15 cellular contexts compared by ENCODE assay signal in genomic region chr9:91825422-91825821, GRCh38.
A peak's percentile ranks its signal among the peaks of the same experiment; 100 is the strongest.
DNase-seq lines count a peak whose midpoint lies in the region; ATAC-seq and TF ChIP-seq lines count a peak whose summit lies in the region.
"Had no signal": no experiment of that assay in that cellular context is flagged by ENCODE, and none has a peak within 500 bp of the region (broad histone marks: within the 10 kb centered on the region; RNA-seq: fewer than 3 reads in every experiment).

No MANE protein-coding gene starts in this region.

- no peak for ATAC-seq in HG03354 (IDR thresholded peaks at IDR 0.05; ENCODE audit: poor library complexity, severe bottlenecking, unreplicated experiment)
- ATAC-seq: activated naive CD4-positive, alpha-beta T cell treated with anti-CD3 and anti-CD28 coated beads, Interleukin-2, amount 50 U/mL, for 72 hours had no signal

- peak overlapping the region; percentile 34 for H3K27ac ChIP-seq in ACC112 (ENCODE audit: low read depth, low read length)
- H3K27ac ChIP-seq in esophagus muscularis mucosa (replicated peaks in 1 of 4) = peak overlapping the region; percentile 30 to 74 (median 46)
- H3K27ac ChIP-seq in ovary = no peak overlapping the region
- H3K27ac ChIP-seq: parathyroid adenoma had no signal

- H3K27me3 Mint-ChIP-seq in activated naive CD4-positive, alpha-beta T cell treated with anti-CD3 and anti-CD28 coated beads for 36 hours (ENCODE audit: low read depth) = no peaks in the 10 kb centered on the region

- H3K4me3 Mint-ChIP-seq in activated naive CD4-positive, alpha-beta T cell treated with anti-CD3 and anti-CD28 coated beads for 36 hours = no peak overlapping the region
- H3K4me3 Mint-ChIP-seq: endodermal cell had no signal

- H2AFZ ChIP-seq in ACC112 (ENCODE audit: low read length, unreplicated experiment) = no peak overlapping the region
- H2AFZ ChIP-seq: parathyroid adenoma had no signal

- WGBS in esophagus muscularis mucosa = 42% methylated on average over 4 of the region's 4 CpGs
- 21 to 34% (median 34%) methylated on average over 4 of the region's 4 CpGs for WGBS in ovary, 3 donors

- peaks cover 3% of the 10 kb centered on the region for H3K79me2 ChIP-seq in ACC112 (ENCODE audit: control insufficient read depth, insufficient read depth, low read length, unreplicated experiment)
- H3K79me2 ChIP-seq: parathyroid adenoma had no signal

- H3K4me1 ChIP-seq in ACC112 (ENCODE audit: control insufficient read depth, insufficient read depth, low read length, unreplicated experiment) (peaks cover 17% of the 10 kb centered on the region), esophagus muscularis mucosa (peaks cover 0 to 45% (median 38%) of the 10 kb centered on the region in 4 donors), ovary (ENCODE audit: insufficient read depth) (peaks cover 16% of the 10 kb centered on the region)
- H3K4me1 ChIP-seq: parathyroid adenoma had no signal

- no peaks in the 10 kb centered on the region for H3K9me3 ChIP-seq in esophagus muscularis mucosa
- no peaks in the 10 kb centered on the region for H3K9me3 ChIP-seq in ovary

- no peaks in the 10 kb centered on the region for H3K36me3 Mint-ChIP-seq in activated naive CD4-positive, alpha-beta T cell treated with anti-CD3 and anti-CD28 coated beads for 36 hours (ENCODE audit: low read depth)
- H3K36me3 Mint-ChIP-seq: activated naive CD4-positive, alpha-beta T cell treated with anti-CD3 and anti-CD28 coated beads, Interleukin-2, amount 50 U/mL, for 72 hours had no signal

- CTCF ChIA-PET in activated naive CD4-positive, alpha-beta T cell treated with anti-CD3 and anti-CD28 coated beads for 36 hours (lab: Charles Lee) = no interaction called here

- TF ChIP-seq EP300 in esophagus muscularis mucosa (IDR thresholded peaks at IDR 0.05) = no peak
- no peak for TF ChIP-seq EP300 in ovary (IDR thresholded peaks at IDR 0.05)

- intact Hi-C loops in esophagus muscularis mucosa (cut with DNase I) = no loop called here
- intact Hi-C loops in ovary (cut with DNase I) = no loop called here
- intact Hi-C loops in activated naive CD4-positive, alpha-beta T cell treated with anti-CD3 and anti-CD28 coated beads for 36 hours (cut with micrococcal nuclease) = no loop called here

- DNase-seq in M059J (ENCODE audit: low read depth) (peak; percentile 46), esophagus muscularis mucosa (ENCODE audit: extremely low spot score) (no peak), ovary (peak in 3 of 5 donors; percentile 25 to 43 (median 34)), NCI-H146 treated with DMSO at 0.1 percent for 48 hours (lab: John Stamatoyannopoulos, UW; ENCODE audit: unreplicated experiment) (no peak)
- no peak for DNase-seq in activated CD4-positive, alpha-beta T cell treated with anti-CD3 and anti-CD28 coated beads, Interleukin-2, amount 50 U/mL, for 48 hours
- DNase-seq in activated naive CD4-positive, alpha-beta T cell treated with anti-CD3 and anti-CD28 coated beads for 36 hours = no peak
- DNase-seq: activated CD4-positive, CD25-positive, alpha-beta regulatory T cell treated with anti-CD3 and anti-CD28 coated beads, Interleukin-2, amount 50 U/mL, for 72 hours; Calu3; endodermal cell; MM.1S; NCI-H748 treated with DMSO at 0.1 percent for 48 hours had no signal

- H3K27ac Mint-ChIP-seq in activated naive CD4-positive, alpha-beta T cell treated with anti-CD3 and anti-CD28 coated beads for 36 hours = no peak overlapping the region
- H3K27ac Mint-ChIP-seq: activated naive CD4-positive, alpha-beta T cell treated with anti-CD3 and anti-CD28 coated beads, Interleukin-2, amount 50 U/mL, for 72 hours; endodermal cell had no signal

- H3K4me3 ChIP-seq in ACC112 (ENCODE audit: low read depth, low read length) (no peak overlapping the region), esophagus muscularis mucosa (no peak overlapping the region), ovary (no peak overlapping the region)

- no peaks in the 10 kb centered on the region for H3K27me3 ChIP-seq in ACC112 (ENCODE audit: insufficient read depth, low read length)
- H3K27me3 ChIP-seq in esophagus muscularis mucosa = no peaks in the 10 kb centered on the region
- H3K27me3 ChIP-seq in ovary = no peaks in the 10 kb centered on the region

- H3K36me3 ChIP-seq in ACC112 (ENCODE audit: insufficient read depth, low read length) (no peaks in the 10 kb centered on the region), esophagus muscularis mucosa (no peaks in the 10 kb centered on the region), ovary (no peaks in the 10 kb centered on the region)

- no peaks in the 10 kb centered on the region for H3K4me1 Mint-ChIP-seq in activated naive CD4-positive, alpha-beta T cell treated with anti-CD3 and anti-CD28 coated beads for 36 hours (ENCODE audit: low read depth)

- TF ChIP-seq CTCF in esophagus muscularis mucosa (IDR thresholded peaks at IDR 0.05) (no peak), ovary (IDR thresholded peaks at IDR 0.05) (no peak)

- TF ChIP-seq POLR2A in esophagus muscularis mucosa (IDR thresholded peaks at IDR 0.05; ENCODE audit: low read depth) (no peak), ovary (IDR thresholded peaks at IDR 0.05) (no peak)

- H3K9me3 Mint-ChIP-seq in activated naive CD4-positive, alpha-beta T cell treated with anti-CD3 and anti-CD28 coated beads for 36 hours = no peaks in the 10 kb centered on the region
- H3K9me3 Mint-ChIP-seq: activated naive CD4-positive, alpha-beta T cell treated with anti-CD3 and anti-CD28 coated beads, Interleukin-2, amount 50 U/mL, for 72 hours had no signal

Comparison
In these comparisons a context has a peak if more than half of its experiments do, and no peak if none do; other contexts are left out.
1. H3K27ac ChIP-seq: peak in ACC112 (single experiment) and esophagus muscularis mucosa (4 of 4); none in ovary (0 of 2).
2. DNase-seq: peak in M059J (single experiment) and ovary (3 of 5); none in esophagus muscularis mucosa (single experiment), activated CD4-positive, alpha-beta T cell treated with anti-CD3 and anti-CD28 coated beads, Interleukin-2, amount 50 U/mL, for 48 hours (0 of 2), activated naive CD4-positive, alpha-beta T cell treated with anti-CD3 and anti-CD28 coated beads for 36 hours (single experiment) and NCI-H146 treated with DMSO at 0.1 percent for 48 hours (single experiment).